8 cellular contexts compared by ENCODE assay signal in the genomic region with DNA sequence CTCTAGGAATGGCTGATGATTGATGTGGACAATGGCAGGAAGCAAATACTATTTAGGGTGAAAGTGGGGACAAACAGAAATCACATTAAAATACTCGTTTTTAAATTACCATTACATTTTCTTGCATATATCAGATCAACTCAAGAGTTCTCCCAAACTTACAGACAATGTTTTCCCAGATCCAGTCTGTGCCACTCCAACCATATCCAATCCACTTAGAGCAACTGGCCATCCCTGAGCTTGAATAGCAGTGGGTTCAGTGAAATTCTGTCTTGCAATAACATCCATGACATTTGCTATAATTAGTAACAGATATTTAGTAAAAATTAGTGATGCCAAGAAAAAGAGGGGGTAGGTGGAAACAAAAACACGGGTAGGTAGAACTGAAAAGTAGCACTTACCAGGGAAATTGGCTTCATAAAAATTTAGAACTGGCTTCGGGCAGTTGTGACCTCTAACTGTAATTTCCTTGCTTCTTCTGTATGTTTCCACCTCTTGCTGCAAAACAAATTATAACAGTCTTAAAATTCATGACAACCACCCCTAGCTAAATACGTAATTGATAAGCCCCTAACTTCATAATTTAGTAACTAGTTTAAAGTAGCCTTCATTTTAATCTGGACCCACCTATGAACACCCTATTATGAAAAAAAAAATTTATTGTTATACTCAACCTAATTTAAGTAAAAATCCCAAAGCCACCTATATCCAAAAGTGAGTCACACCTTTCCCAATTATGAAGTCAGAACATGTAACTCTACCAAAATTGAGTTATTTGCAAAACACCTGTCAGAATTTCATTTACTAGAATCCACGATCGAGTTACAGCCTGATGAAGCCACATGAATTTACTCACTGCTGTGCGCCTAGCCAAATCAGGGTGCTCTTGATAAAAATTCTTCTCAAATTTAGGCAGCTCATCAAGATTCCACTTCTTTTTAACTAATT. TPM values are rescaled to one million over a fixed set of nuclear protein-coding genes. Genes with fewer than 3 reads are reported as not detected.
DNase-seq lines count a peak whose midpoint lies in the region; ATAC-seq, FAIRE-seq and TF ChIP-seq lines count a peak whose summit lies in the region.

No MANE protein-coding gene starts in this region.

- H3K4me3 ChIP-seq in ascending aorta, result peak overlapping the region; percentile 91 to 99
- peak overlapping the region; percentile 94 to 100 (median 99) for H3K4me3 ChIP-seq in HepG2 (replicated peaks in 1 of 3; ENCODE audit: insufficient read depth in 1 of 3, low read depth in 2 of 3, low read length in 3 of 3)
- H3K4me3 ChIP-seq in thymus (ENCODE audit: low read length), result peak overlapping the region; percentile 87

- H3K4me1 Mint-ChIP-seq in activated CD4-positive, alpha-beta T cell treated with anti-CD3 and anti-CD28 coated beads, Interleukin-2, amount 10 ng/mL, durations not matched to agents 24 days and 14 days, result peaks cover 59% of the 10 kb centered on the region

- ATAC-seq in HepG2 (no peak), HG02571 (IDR thresholded peaks at IDR 0.05; ENCODE audit: unreplicated experiment) (no peak)

- POLR2A ChIA-PET in HepG2 (lab: Yijun Ruan, JAX), result interaction anchor here (1.5 to 4.1 kb wide), 3 partner anchors 8 to 157 kb away, joined by 7 to 202 read pairs (median 18); partner anchors contain the start of genes POLG2 and SMURF2

- H3K36me3 ChIP-seq in ascending aorta (peaks cover 54 to 60% of the 10 kb centered on the region in 2 donors), HepG2 (replicated peaks in 1 of 2; ENCODE audit: control insufficient read depth in 1 of 2, insufficient read depth in 2 of 2, low read length in 2 of 2) (peaks cover 28 to 60% of the 10 kb centered on the region in 2 experiments), thymus (ENCODE audit: control insufficient read depth, insufficient read depth) (peaks cover 39% of the 10 kb centered on the region)

- in situ Hi-C loops in HepG2 (cut with HindIII; ENCODE audit: extremely low pct_ligation_motif_present, low pct_unique_long_range_greater_than_20kb), result loop anchor here (10.0 kb wide), 1 partner anchor 659 kb away; the partner anchor contains the start of gene SMARCD2

- FAIRE-seq in HepG2 (lab: Jason Lieb, UNC), result no peak

- no peak for TF ChIP-seq RAD21 in HepG2 (CRISPR knock-in tag; IDR thresholded peaks at IDR 0.05)

- H3K4me1 ChIP-seq in ascending aorta (peaks cover 13 to 43% of the 10 kb centered on the region in 2 donors), HepG2 (ENCODE audit: insufficient read depth, low read length) (peaks cover 65% of the 10 kb centered on the region), thymus (ENCODE audit: control insufficient read depth, insufficient read depth, low read length) (peaks cover 9% of the 10 kb centered on the region)

- no peaks in the 10 kb centered on the region for H3K27me3 ChIP-seq in ascending aorta
- peaks cover 0 to 3% of the 10 kb centered on the region in 2 experiments; a peak in 1 of 5 replicates for H3K27me3 ChIP-seq in HepG2 (ENCODE audit: control insufficient read depth in 1 of 2, insufficient read depth in 2 of 2, low read length in 2 of 2)
- no peaks in the 10 kb centered on the region for H3K27me3 ChIP-seq in thymus (ENCODE audit: control insufficient read depth, insufficient read depth)

- peak overlapping the region; percentile 79 for H3K4me2 ChIP-seq in HepG2 (ENCODE audit: low read depth, low read length)

- H3K36me3 Mint-ChIP-seq in activated CD4-positive, alpha-beta T cell treated with anti-CD3 and anti-CD28 coated beads, Interleukin-2, amount 10 ng/mL, durations not matched to agents 24 days and 14 days (ENCODE audit: low read depth), result peaks cover 78% of the 10 kb centered on the region

- no peaks in the 10 kb centered on the region for H3K27me3 Mint-ChIP-seq in activated CD4-positive, alpha-beta T cell treated with anti-CD3 and anti-CD28 coated beads, Interleukin-2, amount 10 ng/mL, durations not matched to agents 24 days and 14 days

- peak overlapping the region; percentile 99 to 100 for H3K27ac ChIP-seq in ascending aorta
- H3K27ac ChIP-seq in HepG2 (ENCODE audit: extremely low read length, insufficient read depth, low read length), result peak overlapping the region; percentile 99
- H3K27ac ChIP-seq in thymus (ENCODE audit: low read depth), result no peak overlapping the region

- TF ChIP-seq CTCF in ascending aorta (IDR thresholded peaks at IDR 0.05) (no peak), HepG2 (CRISPR knock-in tag; IDR thresholded peaks at IDR 0.05) (no peak)

- TF ChIP-seq EP300 in HepG2 (IDR thresholded peaks at IDR 0.05; ENCODE audit: low read depth in 2 of 2, low read length in 2 of 2) (no peak), HepG2 (CRISPR knock-in tag; IDR thresholded peaks at IDR 0.05; ENCODE audit: borderline replicate concordance) (no peak)

- no peak for DNase-seq in activated CD4-positive, alpha-beta T cell treated with anti-CD3 and anti-CD28 coated beads, Interleukin-2, amount 10 ng/mL, durations not matched to agents 24 days and 14 days
- no peak for DNase-seq in activated CD4-positive, alpha-beta T cell treated with anti-CD3 and anti-CD28 coated beads for 48 hours
- DNase-seq in ascending aorta (ENCODE audit: low spot score in 2 of 2) (no peak), HepG2 (ENCODE audit: low spot score) (no peak), SK-N-DZ (ENCODE audit: low spot score) (no peak), COLO668 (lab: John Stamatoyannopoulos, UW; ENCODE audit: unreplicated experiment) (no peak)

- H4K20me1 ChIP-seq in HepG2 (ENCODE audit: insufficient read depth, low read length), result peaks cover 67% of the 10 kb centered on the region

- peaks cover 56% of the 10 kb centered on the region for H3K79me2 ChIP-seq in HepG2 (ENCODE audit: insufficient read depth, low read length)

- no TSS peak for BruUV-seq in HepG2 (replicated peaks; lab: Mats Ljungman, UMichigan)

- CTCF ChIA-PET in HepG2 (lab: Yijun Ruan, JAX; ENCODE audit: low intra/inter-chr PET ratio, low total read pairs), result no interaction called here

- intact Hi-C loops in activated CD4-positive, alpha-beta T cell treated with anti-CD3 and anti-CD28 coated beads, Interleukin-2, amount 10 ng/mL, durations not matched to agents 24 days and 14 days (cut with micrococcal nuclease), result loop anchor here (10.0 kb wide), 2 partner anchors 471 to 479 kb away; partner anchors contain the start of gene ICAM2
- intact Hi-C loops in ascending aorta (cut with DNase I), result loop anchor here (10.0 kb wide), 2 partner anchors 359 to 471 kb away; no protein-coding TSS in a partner anchor
- intact Hi-C loops in HepG2 (cut with micrococcal nuclease; ENCODE audit: unreplicated experiment), result no loop called here

- peak overlapping the region; percentile 100 for H3K9ac ChIP-seq in HepG2 (ENCODE audit: insufficient read depth, low read depth, low read length)

- peak overlapping the region; percentile 100 for H3K27ac Mint-ChIP-seq in activated CD4-positive, alpha-beta T cell treated with anti-CD3 and anti-CD28 coated beads, Interleukin-2, amount 10 ng/mL, durations not matched to agents 24 days and 14 days

- H3K9me3 Mint-ChIP-seq in activated CD4-positive, alpha-beta T cell treated with anti-CD3 and anti-CD28 coated beads, Interleukin-2, amount 10 ng/mL, durations not matched to agents 24 days and 14 days, result no peaks in the 10 kb centered on the region

- WGBS in HepG2 (ENCODE audit: low lambda C conversion rate), result 64% methylated on average over 7 of the region's 7 CpGs
- WGBS in thymus, result 61% methylated on average over 7 of the region's 7 CpGs

- TF ChIP-seq POLR2A in HepG2 (IDR thresholded peaks at IDR 0.05; ENCODE audit: insufficient read depth in 1 of 2, low read depth in 2 of 2, low read length in 2 of 2), result peak in 1 of 2 experiments; percentile 13; a peak in 1 of 4 replicates

- peak overlapping the region; percentile 99 for H3K4me3 Mint-ChIP-seq in activated CD4-positive, alpha-beta T cell treated with anti-CD3 and anti-CD28 coated beads, Interleukin-2, amount 10 ng/mL, durations not matched to agents 24 days and 14 days

- H2AFZ ChIP-seq in HepG2 (ENCODE audit: low read length), result no peak overlapping the region

- H3K9me3 ChIP-seq in ascending aorta, result no peaks in the 10 kb centered on the region
- no peaks in the 10 kb centered on the region for H3K9me3 ChIP-seq in HepG2 (ENCODE audit: low read length)
- no peaks in the 10 kb centered on the region for H3K9me3 ChIP-seq in thymus (ENCODE audit: control insufficient read depth)

RNA-seq across cellular contexts. Expression of gene DDX5, which starts 2.0 kb away (rescaled TPM):
- 844 and 861 TPM in 2 replicates for total RNA-seq in activated CD4-positive, alpha-beta T cell treated with anti-CD3 and anti-CD28 coated beads, Interleukin-2, amount 10 ng/mL, durations not matched to agents 24 days and 14 days
- 564 TPM for total RNA-seq in ascending aorta
- total RNA-seq in HepG2 (2016; rRNA removed; fragmentation: Illumina TruSeq; extraction: Trizol), result 503 and 539 TPM in 2 replicates
- 84.1 and 89.7 TPM in 2 replicates for total RNA-seq in HepG2 (2016; cell fraction: cytosol; rRNA removed; fragmentation: Illumina TruSeq; extraction: Trizol; ENCODE audit: low read depth)
- 489 and 528 TPM in 2 replicates for total RNA-seq in HepG2 (2016; cell fraction: insoluble cytoplasmic fraction; rRNA removed; fragmentation: Illumina TruSeq; extraction: Trizol)
- 116 and 157 TPM in 2 replicates for total RNA-seq in HepG2 (2016; cell fraction: membrane; rRNA removed; fragmentation: Illumina TruSeq; extraction: Trizol)
- total RNA-seq in HepG2 (2016; cell fraction: nucleus; rRNA removed; fragmentation: Illumina TruSeq; extraction: Trizol), result 878 and 919 TPM in 2 replicates
- 622 and 684 TPM in 2 replicates for polyA plus RNA-seq in HepG2 (2011; rRNA removed)
- polyA plus RNA-seq in HepG2 (2011; cell fraction: cytosol; rRNA removed), result 569 and 613 TPM in 2 replicates
- polyA plus RNA-seq in HepG2 (2011; cell fraction: nucleus; rRNA removed), result 1,237 and 1,431 TPM in 2 replicates
- 388 and 421 TPM in 2 replicates for polyA plus RNA-seq in HepG2 (2012)
- polyA plus RNA-seq in HepG2 (2016; cell fraction: cytosol; fragmentation: Illumina TruSeq; extraction: Trizol; ENCODE audit: low read depth), result 39.4 and 49.0 TPM in 2 replicates
- 620 and 627 TPM in 2 replicates for polyA plus RNA-seq in HepG2 (2016; cell fraction: insoluble cytoplasmic fraction; fragmentation: Illumina TruSeq; extraction: Trizol; ENCODE audit: low read depth)
- 60.1 and 80.5 TPM in 2 replicates for polyA plus RNA-seq in HepG2 (2016; cell fraction: membrane; fragmentation: Illumina TruSeq; extraction: Trizol; ENCODE audit: low read depth)
- 1,021 and 1,036 TPM in 2 replicates for polyA plus RNA-seq in HepG2 (2016; cell fraction: nucleus; fragmentation: Illumina TruSeq; extraction: Trizol; ENCODE audit: insufficient read depth, low read depth)
- 1,158 and 1,526 TPM in 2 replicates for polyA minus RNA-seq in HepG2 (2011; rRNA and poly(A)+ RNA removed; ENCODE audit: low replicate concordance)
- 501 and 518 TPM in 2 replicates for polyA minus RNA-seq in HepG2 (2011; cell fraction: cytosol; rRNA and poly(A)+ RNA removed)
- polyA minus RNA-seq in HepG2 (2011; cell fraction: nucleus; rRNA and poly(A)+ RNA removed), result 2,012 and 2,066 TPM in 2 replicates
- 937 TPM for polyA plus RNA-seq in thymus
- 452 and 483 TPM in 2 replicates for polyA plus RNA-seq in SK-N-DZ (2014; cell fraction: cytosol; rRNA removed)
- polyA plus RNA-seq in SK-N-DZ (2014; cell fraction: nucleus; rRNA removed), result 1,137 and 1,529 TPM in 2 replicates

RNA-seq across cellular contexts. Expression of gene CEP95, which starts 2.7 kb away (rescaled TPM):
- 42.9 and 48.3 TPM in 2 replicates for total RNA-seq in activated CD4-positive, alpha-beta T cell treated with anti-CD3 and anti-CD28 coated beads, Interleukin-2, amount 10 ng/mL, durations not matched to agents 24 days and 14 days
- total RNA-seq in ascending aorta, result 6.9 TPM
- total RNA-seq in HepG2 (2016; rRNA removed; fragmentation: Illumina TruSeq; extraction: Trizol), result 31.9 and 68.8 TPM in 2 replicates
- 28.2 and 32.1 TPM in 2 replicates for total RNA-seq in HepG2 (2016; cell fraction: cytosol; rRNA removed; fragmentation: Illumina TruSeq; extraction: Trizol; ENCODE audit: low read depth)
- 34.8 and 63.6 TPM in 2 replicates for total RNA-seq in HepG2 (2016; cell fraction: insoluble cytoplasmic fraction; rRNA removed; fragmentation: Illumina TruSeq; extraction: Trizol)
- 29.6 and 34.9 TPM in 2 replicates for total RNA-seq in HepG2 (2016; cell fraction: membrane; rRNA removed; fragmentation: Illumina TruSeq; extraction: Trizol)
- 128 and 149 TPM in 2 replicates for total RNA-seq in HepG2 (2016; cell fraction: nucleus; rRNA removed; fragmentation: Illumina TruSeq; extraction: Trizol)
- polyA plus RNA-seq in HepG2 (2011; rRNA removed), result 58.6 and 65.9 TPM in 2 replicates
- polyA plus RNA-seq in HepG2 (2011; cell fraction: cytosol; rRNA removed), result 11.6 and 14.3 TPM in 2 replicates
- 128 and 136 TPM in 2 replicates for polyA plus RNA-seq in HepG2 (2011; cell fraction: nucleus; rRNA removed)
- polyA plus RNA-seq in HepG2 (2012), result 42.4 and 43.9 TPM in 2 replicates
- 9.9 and 10.0 TPM in 2 replicates for polyA plus RNA-seq in HepG2 (2016; cell fraction: cytosol; fragmentation: Illumina TruSeq; extraction: Trizol; ENCODE audit: low read depth)
- polyA plus RNA-seq in HepG2 (2016; cell fraction: insoluble cytoplasmic fraction; fragmentation: Illumina TruSeq; extraction: Trizol; ENCODE audit: low read depth), result 31.3 and 31.7 TPM in 2 replicates
- 16.6 and 17.0 TPM in 2 replicates for polyA plus RNA-seq in HepG2 (2016; cell fraction: membrane; fragmentation: Illumina TruSeq; extraction: Trizol; ENCODE audit: low read depth)
- polyA plus RNA-seq in HepG2 (2016; cell fraction: nucleus; fragmentation: Illumina TruSeq; extraction: Trizol; ENCODE audit: insufficient read depth, low read depth), result 274 and 290 TPM in 2 replicates
- polyA minus RNA-seq in HepG2 (2011; rRNA and poly(A)+ RNA removed; ENCODE audit: low replicate concordance), result 37.3 and 40.5 TPM in 2 replicates
- polyA minus RNA-seq in HepG2 (2011; cell fraction: cytosol; rRNA and poly(A)+ RNA removed), result 13.0 and 13.9 TPM in 2 replicates
- polyA minus RNA-seq in HepG2 (2011; cell fraction: nucleus; rRNA and poly(A)+ RNA removed), result 201 and 240 TPM in 2 replicates
- 126 TPM for polyA plus RNA-seq in thymus
- polyA plus RNA-seq in SK-N-DZ (2014; cell fraction: cytosol; rRNA removed), result 45.5 and 67.4 TPM in 2 replicates
- 225 and 324 TPM in 2 replicates for polyA plus RNA-seq in SK-N-DZ (2014; cell fraction: nucleus; rRNA removed)

RNA-seq across cellular contexts. Expression of gene POLG2, which starts 7.2 kb away (rescaled TPM):
- 36.3 and 37.1 TPM in 2 replicates for total RNA-seq in activated CD4-positive, alpha-beta T cell treated with anti-CD3 and anti-CD28 coated beads, Interleukin-2, amount 10 ng/mL, durations not matched to agents 24 days and 14 days
- total RNA-seq in ascending aorta (1.5 TPM), HepG2 (2016; rRNA removed; fragmentation: Illumina TruSeq; extraction: Trizol) (16.2 and 25.5 TPM in 2 replicates)
- 6.2 and 6.5 TPM in 2 replicates for total RNA-seq in HepG2 (2016; cell fraction: cytosol; rRNA removed; fragmentation: Illumina TruSeq; extraction: Trizol; ENCODE audit: low read depth)
- 17.1 and 25.1 TPM in 2 replicates for total RNA-seq in HepG2 (2016; cell fraction: insoluble cytoplasmic fraction; rRNA removed; fragmentation: Illumina TruSeq; extraction: Trizol)
- 4.8 and 7.5 TPM in 2 replicates for total RNA-seq in HepG2 (2016; cell fraction: membrane; rRNA removed; fragmentation: Illumina TruSeq; extraction: Trizol)
- total RNA-seq in HepG2 (2016; cell fraction: nucleus; rRNA removed; fragmentation: Illumina TruSeq; extraction: Trizol), result 40.2 and 43.9 TPM in 2 replicates
- polyA plus RNA-seq in HepG2 (2011; rRNA removed) (19.6 and 21.1 TPM in 2 replicates), thymus (24.4 TPM)
- polyA plus RNA-seq in HepG2 (2011; cell fraction: cytosol; rRNA removed), result 7.1 and 7.7 TPM in 2 replicates
- 33.9 and 48.5 TPM in 2 replicates for polyA plus RNA-seq in HepG2 (2011; cell fraction: nucleus; rRNA removed)
- 20.6 and 26.0 TPM in 2 replicates for polyA plus RNA-seq in HepG2 (2012)
- polyA plus RNA-seq in HepG2 (2016; cell fraction: cytosol; fragmentation: Illumina TruSeq; extraction: Trizol; ENCODE audit: low read depth), result 1.7 and 1.9 TPM in 2 replicates
- 15.7 and 18.4 TPM in 2 replicates for polyA plus RNA-seq in HepG2 (2016; cell fraction: insoluble cytoplasmic fraction; fragmentation: Illumina TruSeq; extraction: Trizol; ENCODE audit: low read depth)
- polyA plus RNA-seq in HepG2 (2016; cell fraction: membrane; fragmentation: Illumina TruSeq; extraction: Trizol; ENCODE audit: low read depth), result 2.1 and 3.4 TPM in 2 replicates
- 81.7 and 89.2 TPM in 2 replicates for polyA plus RNA-seq in HepG2 (2016; cell fraction: nucleus; fragmentation: Illumina TruSeq; extraction: Trizol; ENCODE audit: insufficient read depth, low read depth)
- 8.5 and 12.3 TPM in 2 replicates for polyA minus RNA-seq in HepG2 (2011; rRNA and poly(A)+ RNA removed; ENCODE audit: low replicate concordance)
- polyA minus RNA-seq in HepG2 (2011; cell fraction: cytosol; rRNA and poly(A)+ RNA removed), result 3.9 and 5.4 TPM in 2 replicates
- 61.8 and 78.0 TPM in 2 replicates for polyA minus RNA-seq in HepG2 (2011; cell fraction: nucleus; rRNA and poly(A)+ RNA removed)
- 28.1 and 35.9 TPM in 2 replicates for polyA plus RNA-seq in SK-N-DZ (2014; cell fraction: cytosol; rRNA removed)
- polyA plus RNA-seq in SK-N-DZ (2014; cell fraction: nucleus; rRNA removed), result 70.8 and 89.2 TPM in 2 replicates

RNA-seq across cellular contexts. Expression of gene MILR1, which starts 55.2 kb away (rescaled TPM):
- total RNA-seq in activated CD4-positive, alpha-beta T cell treated with anti-CD3 and anti-CD28 coated beads, Interleukin-2, amount 10 ng/mL, durations not matched to agents 24 days and 14 days, result 0.28 TPM in 1 of 2 replicates, not detected in the other
- total RNA-seq in ascending aorta, result 6.2 TPM
- total RNA-seq in HepG2 (2016; rRNA removed; fragmentation: Illumina TruSeq; extraction: Trizol), result 0.27 TPM in 1 of 2 replicates, not detected in the other
- not detected in 2 replicates for total RNA-seq in HepG2 (2016; cell fraction: cytosol; rRNA removed; fragmentation: Illumina TruSeq; extraction: Trizol; ENCODE audit: low read depth)
- not detected in 2 replicates for total RNA-seq in HepG2 (2016; cell fraction: insoluble cytoplasmic fraction; rRNA removed; fragmentation: Illumina TruSeq; extraction: Trizol)
- total RNA-seq in HepG2 (2016; cell fraction: membrane; rRNA removed; fragmentation: Illumina TruSeq; extraction: Trizol), result not detected in 2 replicates
- total RNA-seq in HepG2 (2016; cell fraction: nucleus; rRNA removed; fragmentation: Illumina TruSeq; extraction: Trizol), result not detected in 2 replicates
- 0.98 and 1.7 TPM in 2 replicates for polyA plus RNA-seq in HepG2 (2011; rRNA removed)
- 0.47 and 0.75 TPM in 2 replicates for polyA plus RNA-seq in HepG2 (2011; cell fraction: cytosol; rRNA removed)
- polyA plus RNA-seq in HepG2 (2011; cell fraction: nucleus; rRNA removed), result 0.80 and 1.5 TPM in 2 replicates
- polyA plus RNA-seq in HepG2 (2012), result 0.57 TPM in 1 of 2 replicates, not detected in the other
- polyA plus RNA-seq in HepG2 (2016; cell fraction: cytosol; fragmentation: Illumina TruSeq; extraction: Trizol; ENCODE audit: low read depth), result not detected in 2 replicates
- not detected in 2 replicates for polyA plus RNA-seq in HepG2 (2016; cell fraction: insoluble cytoplasmic fraction; fragmentation: Illumina TruSeq; extraction: Trizol; ENCODE audit: low read depth)
- polyA plus RNA-seq in HepG2 (2016; cell fraction: membrane; fragmentation: Illumina TruSeq; extraction: Trizol; ENCODE audit: low read depth), result 0.34 TPM in 1 of 2 replicates, not detected in the other
- polyA plus RNA-seq in HepG2 (2016; cell fraction: nucleus; fragmentation: Illumina TruSeq; extraction: Trizol; ENCODE audit: insufficient read depth, low read depth), result 0.64 TPM in 1 of 2 replicates, not detected in the other
- 0.72 TPM in 1 of 2 replicates, not detected in the other for polyA minus RNA-seq in HepG2 (2011; rRNA and poly(A)+ RNA removed; ENCODE audit: low replicate concordance)
- polyA minus RNA-seq in HepG2 (2011; cell fraction: cytosol; rRNA and poly(A)+ RNA removed), result not detected in 2 replicates
- 1.2 and 2.5 TPM in 2 replicates for polyA minus RNA-seq in HepG2 (2011; cell fraction: nucleus; rRNA and poly(A)+ RNA removed)
- polyA plus RNA-seq in thymus, result 6.2 TPM
- not detected in 2 replicates for polyA plus RNA-seq in SK-N-DZ (2014; cell fraction: cytosol; rRNA removed)
- not detected in 2 replicates for polyA plus RNA-seq in SK-N-DZ (2014; cell fraction: nucleus; rRNA removed)
